21 cellular contexts compared by ENCODE assay signal in the genomic region with DNA sequence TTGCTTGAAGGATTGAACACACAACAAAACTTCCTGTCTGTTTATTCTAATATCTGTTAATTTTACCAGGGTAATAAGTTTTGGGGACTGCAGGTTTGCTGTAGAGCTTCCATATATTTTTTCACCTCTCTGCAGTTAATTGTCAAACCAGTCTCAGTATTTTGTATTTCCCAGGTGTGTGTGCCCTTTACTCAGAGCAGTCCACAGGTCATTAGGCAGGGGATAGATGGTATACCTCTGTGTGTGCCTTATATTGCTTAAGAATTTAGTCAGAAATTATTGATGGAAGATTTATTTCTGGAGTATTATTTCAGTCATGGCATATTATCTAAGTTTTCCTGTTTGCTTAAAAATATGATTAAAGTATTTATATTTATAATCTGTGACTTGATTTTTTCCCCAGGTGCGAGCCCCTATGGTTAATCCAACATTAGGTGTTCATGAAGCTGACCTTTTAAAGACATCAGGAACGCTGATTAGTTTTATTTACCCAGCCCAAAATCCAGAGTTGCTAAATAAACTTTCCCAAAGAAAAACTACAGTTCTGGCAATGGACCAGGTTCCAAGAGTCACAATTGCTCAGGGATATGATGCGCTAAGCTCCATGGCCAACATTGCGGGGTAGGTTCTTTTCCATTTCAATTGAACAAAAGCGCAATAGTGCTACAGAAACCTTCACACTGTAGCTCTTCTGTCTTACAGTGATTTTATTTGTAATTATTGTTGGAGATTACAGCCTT.
"Had no signal": no experiment of that assay in that cellular context is flagged by ENCODE, and none has a peak within 500 bp of the region (broad histone marks: within the 10 kb centered on the region; RNA-seq: fewer than 3 reads in every experiment).

No MANE protein-coding gene starts in this region.

- H3K9me3 ChIP-seq: left lung, lower lobe of right lung, pancreas, sigmoid colon, spleen, suprapubic skin, thoracic aorta, tibial artery, upper lobe of right lung had no signal

- ATAC-seq: naive thymus-derived CD8-positive, alpha-beta T cell; pancreas; stimulated activated effector memory CD8-positive, alpha-beta T cell treated with anti-CD3 and anti-CD28 coated beads, Interleukin-12 subunit alpha, Interleukin-12 subunit beta, amount 100 ng/mL, for 72 hours had no signal

- H3K4me3 ChIP-seq: left lung, lower lobe of right lung, pancreas, sigmoid colon, spleen, suprapubic skin, thoracic aorta, tibial artery, upper lobe of right lung had no signal

- H3K4me1 ChIP-seq: pancreas, sigmoid colon, suprapubic skin had no signal

- H3K27me3 ChIP-seq: left lung, pancreas, sigmoid colon, spleen, suprapubic skin, tibial artery, upper lobe of right lung had no signal

- DNase-seq: hippocampal formation; kidney glomerular epithelial cell; left cardiac atrium; left lung; lower lobe of right lung; mammary epithelial cell; naive thymus-derived CD8-positive, alpha-beta T cell; nucleus accumbens; pancreas; posterior cingulate gyrus; right cardiac atrium; sigmoid colon; small intestine; spleen; stimulated activated CD4-positive, alpha-beta T cell treated with anti-CD3 and anti-CD28 coated beads, Interleukin-4, amount 100 ng/mL, for 24 hours; stimulated activated naive CD4-positive, alpha-beta T cell; tibial artery; upper lobe of right lung had no signal

- H3K27ac ChIP-seq: left lung, lower lobe of right lung, pancreas, sigmoid colon, spleen, suprapubic skin, thoracic aorta, tibial artery, upper lobe of right lung had no signal
